Comparison of ENCODE assay signal across 8 cellular contexts in the genomic region with DNA sequence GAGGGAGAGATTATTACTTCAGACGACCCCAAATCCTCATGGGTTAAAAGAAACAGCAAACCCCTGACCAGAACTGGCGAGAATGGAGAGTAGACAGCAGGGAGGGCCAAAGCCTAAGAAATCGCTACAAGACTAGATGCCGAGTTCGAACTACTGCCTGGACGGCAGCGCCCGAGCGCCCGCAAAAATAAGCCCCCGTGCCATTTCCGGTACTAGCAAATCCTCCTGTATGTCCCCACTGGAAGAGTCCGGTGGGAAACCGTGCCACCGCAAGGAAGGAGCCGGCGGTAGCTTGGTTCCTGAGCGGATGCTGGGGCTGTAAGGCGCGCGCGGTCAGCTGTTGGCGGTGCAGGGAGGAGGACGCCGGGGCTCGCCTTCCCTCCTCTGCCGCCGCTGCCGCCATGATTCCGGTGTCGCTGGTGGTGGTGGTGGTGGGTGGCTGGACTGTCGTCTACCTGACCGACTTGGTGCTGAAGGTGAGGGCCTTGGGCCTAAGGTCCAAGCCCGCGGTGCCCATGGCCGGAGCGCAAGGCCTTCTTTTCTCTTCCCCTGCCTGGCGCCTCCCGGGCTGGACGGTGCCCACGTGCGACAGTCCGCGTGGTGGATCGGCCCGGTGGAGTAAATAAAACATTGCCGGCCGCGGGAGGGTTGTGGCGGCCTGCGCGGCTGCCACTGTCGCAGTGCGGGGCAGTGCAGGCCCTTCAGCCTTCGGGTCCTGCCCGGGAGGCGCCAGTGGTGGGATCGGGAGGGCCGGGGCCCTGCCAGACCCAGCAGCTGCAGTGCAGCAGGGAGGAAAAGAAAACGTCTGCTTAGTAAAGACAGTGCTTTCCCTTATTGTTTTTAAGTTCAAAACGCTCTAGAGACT. TPM values are rescaled to one million over a fixed set of nuclear protein-coding genes. Genes with fewer than 3 reads are reported as not detected.
DNase-seq lines count a peak whose midpoint lies in the region; ATAC-seq and TF ChIP-seq lines count a peak whose summit lies in the region.

A gene (plus strand): TSS at position 284 of the 865 bp plus-strand sequence. CDS start 118 bp downstream, at position 402.

- intact Hi-C loops in activated T-helper 2 cell treated with anti-CD3 and anti-CD28 coated beads, Interferon-gamma antibody, Interleukin-2, Interleukin-4, amounts not matched to agents 10 μg/mL and 5 μg/mL and 100 μg/mL, durations not matched to agents 14 hours and 24 hours and 36 hours (cut with micrococcal nuclease), result loop anchor here (1.0 to 5.0 kb wide), 4 partner anchors 93 to 353 kb away; a partner anchor contains a TSS

- POLR2A ChIA-PET in RWPE1 (lab: Yijun Ruan, JAX; ENCODE audit: low non-redundant PET), result interaction anchor here (0.5 to 0.6 kb wide), 2 partner anchors 11 to 1385 kb away, joined by 3 read pairs; no protein-coding TSS in a partner anchor

- H3K27me3 Mint-ChIP-seq in activated T-helper 2 cell treated with anti-CD3 and anti-CD28 coated beads, Interferon-gamma antibody, Interleukin-2, Interleukin-4, amounts not matched to agents 10 μg/mL and 5 μg/mL and 100 μg/mL, durations not matched to agents 14 hours and 24 hours and 36 hours (ENCODE audit: low read depth), result no peaks in the 10 kb centered on the region
- no peaks in the 10 kb centered on the region for H3K27me3 Mint-ChIP-seq in nephron (ENCODE audit: low read depth)

- peaks cover 9% of the 10 kb centered on the region for H3K36me3 Mint-ChIP-seq in activated T-helper 2 cell treated with anti-CD3 and anti-CD28 coated beads, Interferon-gamma antibody, Interleukin-2, Interleukin-4, amounts not matched to agents 10 μg/mL and 5 μg/mL and 100 μg/mL, durations not matched to agents 14 hours and 24 hours and 36 hours (ENCODE audit: low read depth)
- H3K36me3 Mint-ChIP-seq in nephron (ENCODE audit: low read depth), result peaks cover 4% of the 10 kb centered on the region

- no peaks in the 10 kb centered on the region for H3K9me3 Mint-ChIP-seq in activated T-helper 2 cell treated with anti-CD3 and anti-CD28 coated beads, Interferon-gamma antibody, Interleukin-2, Interleukin-4, amounts not matched to agents 10 μg/mL and 5 μg/mL and 100 μg/mL, durations not matched to agents 14 hours and 24 hours and 36 hours
- H3K9me3 Mint-ChIP-seq in nephron, result no peaks in the 10 kb centered on the region

- H3K4me3 Mint-ChIP-seq in activated T-helper 2 cell treated with anti-CD3 and anti-CD28 coated beads, Interferon-gamma antibody, Interleukin-2, Interleukin-4, amounts not matched to agents 10 μg/mL and 5 μg/mL and 100 μg/mL, durations not matched to agents 14 hours and 24 hours and 36 hours (ENCODE audit: low read depth), result peak within 1 kb of the TSS; percentile 87
- peak within 1 kb of the TSS; percentile 94 to 98 (median 96) for H3K4me3 Mint-ChIP-seq in nephron

- H3K4me3 ChIP-seq in fibroblast of the aortic adventitia (ENCODE audit: low read depth, low read length), result peak within 1 kb of the TSS; percentile 73

- CTCF ChIA-PET in RWPE1 (lab: Yijun Ruan, JAX), result no interaction called here

- H3K27ac ChIP-seq in RWPE1, result peak within 1 kb of the TSS; percentile 67

- H3K27ac Mint-ChIP-seq in activated T-helper 2 cell treated with anti-CD3 and anti-CD28 coated beads, Interferon-gamma antibody, Interleukin-2, Interleukin-4, amounts not matched to agents 10 μg/mL and 5 μg/mL and 100 μg/mL, durations not matched to agents 14 hours and 24 hours and 36 hours, result peak within 1 kb of the TSS; percentile 85
- H3K27ac Mint-ChIP-seq in nephron, result peak within 1 kb of the TSS; percentile 92 to 98 (median 98)

- peak; percentile 94 for DNase-seq in ELF-1 (ENCODE audit: low read depth, low spot score)
- DNase-seq in H4 (ENCODE audit: low spot score), result peak; percentile 66
- DNase-seq in LoVo (ENCODE audit: low spot score), result peak; percentile 76
- DNase-seq in RWPE1 (ENCODE audit: low spot score), result peak; percentile 49
- peak; percentile 78 for DNase-seq in activated T-helper 2 cell treated with anti-CD3 and anti-CD28 coated beads, Interferon-gamma antibody, Interleukin-2, Interleukin-4, amounts not matched to agents 10 μg/mL and 5 μg/mL and 100 μg/mL, durations not matched to agents 14 hours and 24 hours and 36 hours (ENCODE audit: low spot score)
- DNase-seq in fibroblast of the aortic adventitia (ENCODE audit: low read depth), result peak; percentile 94
- peak; percentile 80 for DNase-seq in stimulated activated naive CD8-positive, alpha-beta T cell treated with anti-CD3 and anti-CD28 coated beads, Interleukin-15, Interleukin-2, amounts not matched to agents 100 U/mL and 50 U/mL, for 24 hours

- peak; percentile 91 for ATAC-seq in stimulated activated naive CD8-positive, alpha-beta T cell treated with anti-CD3 and anti-CD28 coated beads, Interleukin-15, Interleukin-2, amounts not matched to agents 100 U/mL and 50 U/mL, for 24 hours

- H3K4me1 Mint-ChIP-seq in activated T-helper 2 cell treated with anti-CD3 and anti-CD28 coated beads, Interferon-gamma antibody, Interleukin-2, Interleukin-4, amounts not matched to agents 10 μg/mL and 5 μg/mL and 100 μg/mL, durations not matched to agents 14 hours and 24 hours and 36 hours (ENCODE audit: low read depth), result peaks cover 6% of the 10 kb centered on the region
- peaks cover 21% of the 10 kb centered on the region for H3K4me1 Mint-ChIP-seq in nephron

- TF ChIP-seq CTCF in RWPE1 (conservative IDR thresholded peaks at IDR 0.05; ENCODE audit: low read depth) (no peak), fibroblast of the aortic adventitia (IDR thresholded peaks at IDR 0.05; ENCODE audit: insufficient read depth, low read length) (no peak), nephron (IDR thresholded peaks at IDR 0.05; ENCODE audit: unreplicated experiment in 3 of 3) (no peak)

RNA-seq across cellular contexts. Expression of the gene that starts here (rescaled TPM):
- total RNA-seq in H4 (2014; rRNA removed; shearing (Covaris generic)), result 7.6 and 7.8 TPM in 2 replicates
- total RNA-seq in activated T-helper 2 cell treated with anti-CD3 and anti-CD28 coated beads, Interferon-gamma antibody, Interleukin-2, Interleukin-4, amounts not matched to agents 10 μg/mL and 5 μg/mL and 100 μg/mL, durations not matched to agents 14 hours and 24 hours and 36 hours, result 9.8 and 10.4 TPM in 2 replicates
- total RNA-seq in fibroblast of the aortic adventitia (ENCODE audit: low replicate concordance), result 4.6 and 12.9 TPM in 2 replicates

Comparison
In these comparisons a context has a peak if more than half of its experiments do, and no peak if none do; other contexts are left out.
1. Peak in every context shown above with its lines: DNase-seq, ATAC-seq, H3K4me3 ChIP-seq and H3K27ac ChIP-seq.